ENCODE assay signal across 21 cellular contexts in genomic region chr17:29238133-29238850, GRCh38. TPM values are rescaled to one million over a fixed set of nuclear protein-coding genes. Genes with fewer than 3 reads are reported as not detected.
DNase-seq lines count a peak whose midpoint lies in the region; ATAC-seq and TF ChIP-seq lines count a peak whose summit lies in the region.
"Had no signal": no experiment of that assay in that cellular context is flagged by ENCODE, and none has a peak within 500 bp of the region (broad histone marks: within the 10 kb centered on the region; RNA-seq: fewer than 3 reads in every experiment).

No MANE protein-coding gene starts in this region.

- TF ChIP-seq CTCF in left lung (IDR thresholded peaks at IDR 0.05) = no peak

- intact Hi-C loops in left lung (cut with DNase I) = loop anchor here in 1 of 2 donors (10.0 kb wide), 1 partner anchor 57 kb away; the partner anchor contains the start of gene NUFIP2

- ATAC-seq in left lung (peak; percentile 10), HG03354 (IDR thresholded peaks at IDR 0.05; ENCODE audit: poor library complexity, severe bottlenecking, unreplicated experiment) (no peak), HG03196 (IDR thresholded peaks at IDR 0.05; ENCODE audit: unreplicated experiment) (no peak)

- H3K27me3 ChIP-seq in left lung (no peaks in the 10 kb centered on the region), HAP-1 (ENCODE audit: low read depth) (no peaks in the 10 kb centered on the region)
- H3K27me3 ChIP-seq: BE2C, tibial artery had no signal

- H3K27ac ChIP-seq in left lung = no peak overlapping the region
- H3K27ac ChIP-seq: prostate gland, tibial artery had no signal

- H3K4me1 ChIP-seq in left lung (peaks cover 3 to 32% of the 10 kb centered on the region in 2 donors), HAP-1 (no peaks in the 10 kb centered on the region)
- H3K4me1 ChIP-seq: BE2C, prostate gland had no signal

- DNase-seq in AG08395 (ENCODE audit: low spot score) (peak; percentile 36), HCEC 1CT (peak; percentile 67), astrocyte of the hippocampus (ENCODE audit: low read depth, low spot score) (peak; percentile 42), left lung (no peak), HAP-1 (ENCODE audit: low spot score in 2 of 2) (no peak), DMS153 (lab: John Stamatoyannopoulos, UW) (no peak)
- DNase-seq: activated CD4-positive, alpha-beta memory T cell treated with anti-CD3 and anti-CD28 coated beads for 36 hours; amygdala; BE2C; DMS79; immature natural killer cell; KBM-7; NCI-H2081; NCI-H774; Right ventricle myocardium superior; T-helper 9 cell had no signal

- H3K36me3 ChIP-seq in left lung (no peaks in the 10 kb centered on the region), HAP-1 (replicated peaks) (no peaks in the 10 kb centered on the region)
- H3K36me3 ChIP-seq: BE2C, prostate gland, tibial artery had no signal

- H3K4me3 ChIP-seq in left lung (no peak overlapping the region), HAP-1 (no peak overlapping the region)
- H3K4me3 ChIP-seq: prostate gland, tibial artery had no signal

- H3K9me3 ChIP-seq in left lung (no peaks in the 10 kb centered on the region), HAP-1 (no peaks in the 10 kb centered on the region)
- H3K9me3 ChIP-seq: BE2C, prostate gland, tibial artery had no signal

- in situ Hi-C loops in HAP-1 (cut with MboI; ENCODE audit: low sequenced_read_pairs) = no loop called here

RNA-seq across cellular contexts. Expression of gene CRYBA1, which starts 8.4 kb away (rescaled TPM):
- total RNA-seq in left lung = not detected
- total RNA-seq: activated CD4-positive, alpha-beta memory T cell treated with anti-CD3 and anti-CD28 coated beads for 36 hours; dermis microvascular lymphatic vessel endothelial cell; prostate gland; Right ventricle myocardium superior had no signal

RNA-seq across cellular contexts. Expression of gene NUFIP2, which starts 55.7 kb away (rescaled TPM):
- total RNA-seq in left lung = 10 to 100 TPM; 54.7 to 61.2 TPM

RNA-seq across cellular contexts. Expression of gene MYO18A, which starts 58.1 kb away (rescaled TPM):
- total RNA-seq in left lung = 10 to 100 TPM; 55.9 to 58.3 TPM

Comparison
In these comparisons a context has a peak if more than half of its experiments do, and no peak if none do; other contexts are left out.
1. DNase-seq: peak in AG08395 (single experiment), HCEC 1CT (single experiment) and astrocyte of the hippocampus (single experiment); none in left lung (0 of 2), HAP-1 (0 of 2) and DMS153 (single experiment).